10 cellular contexts compared by ENCODE assay signal in genomic region chr4:6342530-6343293, GRCh38.
DNase-seq lines count a peak whose midpoint lies in the region; ATAC-seq and TF ChIP-seq lines count a peak whose summit lies in the region.
"Had no signal": no experiment of that assay in that cellular context is flagged by ENCODE, and none has a peak within 500 bp of the region (broad histone marks: within the 10 kb centered on the region; RNA-seq: fewer than 3 reads in every experiment).

No MANE protein-coding gene starts in this region.

- no peak for TF ChIP-seq RAD21 in SK-N-SH (IDR thresholded peaks at IDR 0.05; ENCODE audit: low read length)

- no peaks in the 10 kb centered on the region for H4K20me1 ChIP-seq in SK-N-SH (ENCODE audit: insufficient read depth)
- no peaks in the 10 kb centered on the region for H4K20me1 ChIP-seq in PC-9 (ENCODE audit: insufficient read depth)

- no peak overlapping the region for H2AFZ ChIP-seq in SK-N-SH (ENCODE audit: low read depth)
- H2AFZ ChIP-seq in PC-9: no peak overlapping the region

- no peaks in the 10 kb centered on the region for H3K27me3 ChIP-seq in SK-N-SH (ENCODE audit: insufficient read depth)
- no peaks in the 10 kb centered on the region for H3K27me3 ChIP-seq in uterus
- no peaks in the 10 kb centered on the region for H3K27me3 ChIP-seq in PC-9 (ENCODE audit: insufficient read depth, low read depth)

- intact Hi-C loops in left cardiac atrium (cut with DNase I) (no loop called here), uterus (cut with DNase I; ENCODE audit: low total_unique reads) (no loop called here), PC-9 (cut with micrococcal nuclease; ENCODE audit: unreplicated experiment) (loop anchor here (5.0 kb wide), 2 partner anchors 130 to 740 kb away; partner anchors contain the start of gene PPP2R2C)

- H3K9ac ChIP-seq in SK-N-SH: no peak overlapping the region

- no peaks in the 10 kb centered on the region for H3K4me1 ChIP-seq in SK-N-SH (ENCODE audit: control insufficient read depth in 1 of 2, insufficient read depth in 2 of 2, low read depth in 1 of 2, low read length in 1 of 2)
- no peaks in the 10 kb centered on the region for H3K4me1 ChIP-seq in uterus
- H3K4me1 ChIP-seq in PC-9 (replicated peaks; ENCODE audit: insufficient read depth): peaks cover 18% of the 10 kb centered on the region

- CTCF ChIA-PET in SK-N-SH (lab: Yijun Ruan, JAX): interaction anchor here (0.8 to 12.4 kb wide), 5 partner anchors 8 to 204 kb away, joined by 3 to 123 read pairs (median 6); no protein-coding TSS in a partner anchor
- CTCF ChIA-PET in PC-9 (lab: Charles Lee): interaction anchor here (0.6 to 1.1 kb wide), 4 partner anchors 10 to 728 kb away, joined by 3 to 12 read pairs (median 6); no protein-coding TSS in a partner anchor

- no peak overlapping the region for H3K4me2 ChIP-seq in SK-N-SH
- no peak overlapping the region for H3K4me2 ChIP-seq in PC-9

- TF ChIP-seq EP300 in SK-N-SH (IDR thresholded peaks at IDR 0.05; ENCODE audit: borderline replicate concordance in 1 of 2, low read depth in 1 of 2, low read length in 1 of 2): no peak

- BruUV-seq in PC-9 (replicated peaks; lab: Mats Ljungman, UMichigan): no TSS peak

- WGBS in SK-N-SH (ENCODE audit: low lambda C conversion rate): 55% methylated on average over 23 of the region's 23 CpGs

- ATAC-seq in SK-N-SH treated with all-trans-retinoic acid at 6 μM for 48 hours (no peak), left cardiac atrium (peak; percentile 24 to 55)

- H3F3A ChIP-seq in SK-N-SH (replicated peaks; ENCODE audit: insufficient read depth) (no peaks in the 10 kb centered on the region), PC-9 (ENCODE audit: insufficient read depth, low read depth) (peaks cover 18% of the 10 kb centered on the region)

- H3K4me3 ChIP-seq in SK-N-SH (ENCODE audit: low read depth in 2 of 2, low read length in 1 of 2) (no peak overlapping the region), uterus (no peak overlapping the region), PC-9 (no peak overlapping the region)

- H3K27ac ChIP-seq in SK-N-SH (ENCODE audit: low read depth in 2 of 2, low read length in 1 of 2) (no peak overlapping the region), uterus (no peak overlapping the region), PC-9 (no peak overlapping the region)
- H3K27ac ChIP-seq: neutrophil had no signal

- no peaks in the 10 kb centered on the region for H3K9me3 ChIP-seq in SK-N-SH
- H3K9me3 ChIP-seq in uterus: no peaks in the 10 kb centered on the region
- H3K9me3 ChIP-seq in PC-9 (ENCODE audit: insufficient read depth, low read depth): no peaks in the 10 kb centered on the region
- H3K9me3 ChIP-seq: neutrophil had no signal

- H3K36me3 ChIP-seq in SK-N-SH (replicated peaks in 1 of 2; ENCODE audit: control insufficient read depth in 1 of 2, insufficient read depth in 2 of 2, low read length in 1 of 2) (no peaks in the 10 kb centered on the region), uterus (no peaks in the 10 kb centered on the region), PC-9 (ENCODE audit: low read depth) (no peaks in the 10 kb centered on the region)
- H3K36me3 ChIP-seq: neutrophil had no signal

- peak; percentile 50 for DNase-seq in SK-N-SH
- DNase-seq in UCSD-AML1 (lab: John Stamatoyannopoulos, UW; ENCODE audit: unreplicated experiment): peak; percentile 63
- peak; percentile 70 for DNase-seq in left cardiac atrium
- peak; percentile 38 to 54 for DNase-seq in uterus
- no peak for DNase-seq in SW 1271 (lab: John Stamatoyannopoulos, UW)
- no peak for DNase-seq in PC-9
- no peak for DNase-seq in iPS-NIHi11 (ENCODE audit: low spot score)
- DNase-seq: effector CD4-positive, alpha-beta T cell had no signal

- no peak for TF ChIP-seq POLR2A in uterus (IDR thresholded peaks at IDR 0.05)

- TF ChIP-seq CTCF in SK-N-SH (IDR thresholded peaks at IDR 0.05): no peak
- TF ChIP-seq CTCF in uterus (IDR thresholded peaks at IDR 0.05): no peak
- no peak for TF ChIP-seq CTCF in PC-9 (conservative IDR thresholded peaks at IDR 0.05)

- POLR2A ChIA-PET in SK-N-SH (lab: Yijun Ruan, JAX): no interaction called here
- POLR2A ChIA-PET in PC-9 (lab: Charles Lee; ENCODE audit: unreplicated experiment): no interaction called here

- H3K9me2 ChIP-seq in SK-N-SH: no peaks in the 10 kb centered on the region
- H3K9me2 ChIP-seq in PC-9 (ENCODE audit: insufficient read depth): no peaks in the 10 kb centered on the region

- H3K79me2 ChIP-seq in SK-N-SH (ENCODE audit: insufficient read depth) (no peaks in the 10 kb centered on the region), PC-9 (ENCODE audit: low read depth) (no peaks in the 10 kb centered on the region)

TF ChIP-seq in SK-N-SH, 30 proteins besides CTCF, POLR2A, EP300 and RAD21 (continues in another document):
- no peak for TF ChIP-seq MEF2A (IDR thresholded peaks at IDR 0.05; ENCODE audit: borderline replicate concordance, low read depth)
- TF ChIP-seq MAX (IDR thresholded peaks at IDR 0.05; ENCODE audit: low read depth): no peak
- no peak for TF ChIP-seq RCOR1 (IDR thresholded peaks at IDR 0.05; ENCODE audit: low read length)
- TF ChIP-seq FOSL2 (IDR thresholded peaks at IDR 0.05; ENCODE audit: borderline replicate concordance, low read depth): no peak
- TF ChIP-seq SIN3A (IDR thresholded peaks at IDR 0.05; ENCODE audit: borderline replicate concordance, low read depth, low read length): no peak
- no peak for TF ChIP-seq TAF1 (IDR thresholded peaks at IDR 0.05; ENCODE audit: borderline replicate concordance, low read depth, low read length)
- no peak for TF ChIP-seq FOXM1 (IDR thresholded peaks at IDR 0.05; ENCODE audit: low read depth)
- TF ChIP-seq GATA2 (CRISPR knock-in tag; IDR thresholded peaks at IDR 0.05): no peak
- TF ChIP-seq RFX5 (IDR thresholded peaks at IDR 0.05; ENCODE audit: low read length): no peak
- TF ChIP-seq USF2 (IDR thresholded peaks at IDR 0.05; ENCODE audit: borderline replicate concordance, low read depth, low read length): no peak
- TF ChIP-seq ELF1 (IDR thresholded peaks at IDR 0.05): no peak
- TF ChIP-seq EZH2phosphoT487 (IDR thresholded peaks at IDR 0.05; ENCODE audit: borderline replicate concordance, low read depth): no peak
- TF ChIP-seq CHD2 (IDR thresholded peaks at IDR 0.05; ENCODE audit: low read length, partially characterized antibody): no peak

TF ChIP-seq in SK-N-SH treated with all-trans-retinoic acid at 6 μM for 48 hours, 23 proteins besides CTCF, POLR2A, EP300 and RAD21 (continues in another document):
- TF ChIP-seq RARB (CRISPR knock-in tag; IDR thresholded peaks at IDR 0.05) (no peak), CREB5 (CRISPR knock-in tag; IDR thresholded peaks at IDR 0.05; ENCODE audit: low read depth) (no peak), BACH2 (CRISPR knock-in tag; IDR thresholded peaks at IDR 0.05; ENCODE audit: borderline replicate concordance) (no peak), ZNF565 (CRISPR knock-in tag; conservative IDR thresholded peaks at IDR 0.05; ENCODE audit: low read depth) (no peak), OSR1 (CRISPR knock-in tag; IDR thresholded peaks at IDR 0.05) (no peak), TSHZ2 (CRISPR knock-in tag; IDR thresholded peaks at IDR 0.05) (no peak), CSDC2 (CRISPR knock-in tag; IDR thresholded peaks at IDR 0.05) (no peak), ZFP30 (CRISPR knock-in tag; IDR thresholded peaks at IDR 0.05) (no peak), PPARA (CRISPR knock-in tag; IDR thresholded peaks at IDR 0.05; ENCODE audit: borderline replicate concordance) (no peak), ZC3H10 (CRISPR knock-in tag; IDR thresholded peaks at IDR 0.05) (no peak), ZNF8 (CRISPR knock-in tag; IDR thresholded peaks at IDR 0.05) (no peak)

Comparison
In these comparisons a context has a peak if more than half of its experiments do, and no peak if none do; other contexts are left out.
1. DNase-seq: peak in SK-N-SH (single experiment), UCSD-AML1 (single experiment), left cardiac atrium (single experiment) and uterus (2 of 2); none in SW 1271 (0 of 2), PC-9 (0 of 2) and iPS-NIHi11 (single experiment).